ENCODE assay signal across 1 cellular context in the genomic region with DNA sequence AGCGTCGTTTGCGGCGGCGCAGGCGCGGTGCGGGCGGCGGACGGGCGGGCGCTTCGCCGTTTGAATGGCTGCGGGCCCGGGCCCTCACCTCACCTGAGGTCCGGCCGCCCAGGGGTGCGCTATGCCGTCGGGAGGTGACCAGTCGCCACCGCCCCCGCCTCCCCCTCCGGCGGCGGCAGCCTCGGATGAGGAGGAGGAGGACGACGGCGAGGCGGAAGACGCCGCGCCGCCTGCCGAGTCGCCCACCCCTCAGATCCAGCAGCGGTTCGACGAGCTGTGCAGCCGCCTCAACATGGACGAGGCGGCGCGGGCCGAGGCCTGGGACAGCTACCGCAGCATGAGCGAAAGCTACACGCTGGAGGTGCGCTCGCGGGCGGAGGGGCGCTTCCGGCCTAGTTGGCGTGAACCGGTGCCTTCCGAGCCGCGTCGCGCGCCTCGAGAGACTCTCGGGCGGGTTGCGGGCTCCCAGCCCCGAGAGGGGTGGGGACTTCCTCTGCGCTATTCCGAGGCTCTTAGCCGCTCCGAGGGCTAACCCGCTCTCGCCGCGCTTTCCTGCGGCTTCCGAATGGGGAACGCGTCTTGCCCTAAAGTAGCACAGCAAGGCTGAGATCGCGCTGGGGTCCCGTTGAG.
TF ChIP-seq lines count a peak whose summit lies in the region.

A gene with protein sequence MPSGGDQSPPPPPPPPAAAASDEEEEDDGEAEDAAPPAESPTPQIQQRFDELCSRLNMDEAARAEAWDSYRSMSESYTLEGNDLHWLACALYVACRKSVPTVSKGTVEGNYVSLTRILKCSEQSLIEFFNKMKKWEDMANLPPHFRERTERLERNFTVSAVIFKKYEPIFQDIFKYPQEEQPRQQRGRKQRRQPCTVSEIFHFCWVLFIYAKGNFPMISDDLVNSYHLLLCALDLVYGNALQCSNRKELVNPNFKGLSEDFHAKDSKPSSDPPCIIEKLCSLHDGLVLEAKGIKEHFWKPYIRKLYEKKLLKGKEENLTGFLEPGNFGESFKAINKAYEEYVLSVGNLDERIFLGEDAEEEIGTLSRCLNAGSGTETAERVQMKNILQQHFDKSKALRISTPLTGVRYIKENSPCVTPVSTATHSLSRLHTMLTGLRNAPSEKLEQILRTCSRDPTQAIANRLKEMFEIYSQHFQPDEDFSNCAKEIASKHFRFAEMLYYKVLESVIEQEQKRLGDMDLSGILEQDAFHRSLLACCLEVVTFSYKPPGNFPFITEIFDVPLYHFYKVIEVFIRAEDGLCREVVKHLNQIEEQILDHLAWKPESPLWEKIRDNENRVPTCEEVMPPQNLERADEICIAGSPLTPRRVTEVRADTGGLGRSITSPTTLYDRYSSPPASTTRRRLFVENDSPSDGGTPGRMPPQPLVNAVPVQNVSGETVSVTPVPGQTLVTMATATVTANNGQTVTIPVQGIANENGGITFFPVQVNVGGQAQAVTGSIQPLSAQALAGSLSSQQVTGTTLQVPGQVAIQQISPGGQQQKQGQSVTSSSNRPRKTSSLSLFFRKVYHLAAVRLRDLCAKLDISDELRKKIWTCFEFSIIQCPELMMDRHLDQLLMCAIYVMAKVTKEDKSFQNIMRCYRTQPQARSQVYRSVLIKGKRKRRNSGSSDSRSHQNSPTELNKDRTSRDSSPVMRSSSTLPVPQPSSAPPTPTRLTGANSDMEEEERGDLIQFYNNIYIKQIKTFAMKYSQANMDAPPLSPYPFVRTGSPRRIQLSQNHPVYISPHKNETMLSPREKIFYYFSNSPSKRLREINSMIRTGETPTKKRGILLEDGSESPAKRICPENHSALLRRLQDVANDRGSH (plus strand): TSS at position 36 of the 630 bp plus-strand sequence. CDS start 86 bp downstream, at position 122.

TF ChIP-seq in HepG2, 621 proteins besides CTCF, POLR2A, EP300 and RAD21 (continued from another document and continues in another):
- 0 out of 2 replicates have a peak, but pooled peaks have one; percentile 43 for TF ChIP-seq PAX8 (CRISPR knock-in tag; IDR thresholded peaks at IDR 0.05; ENCODE audit: borderline replicate concordance)
- TF ChIP-seq, protein P1, sequence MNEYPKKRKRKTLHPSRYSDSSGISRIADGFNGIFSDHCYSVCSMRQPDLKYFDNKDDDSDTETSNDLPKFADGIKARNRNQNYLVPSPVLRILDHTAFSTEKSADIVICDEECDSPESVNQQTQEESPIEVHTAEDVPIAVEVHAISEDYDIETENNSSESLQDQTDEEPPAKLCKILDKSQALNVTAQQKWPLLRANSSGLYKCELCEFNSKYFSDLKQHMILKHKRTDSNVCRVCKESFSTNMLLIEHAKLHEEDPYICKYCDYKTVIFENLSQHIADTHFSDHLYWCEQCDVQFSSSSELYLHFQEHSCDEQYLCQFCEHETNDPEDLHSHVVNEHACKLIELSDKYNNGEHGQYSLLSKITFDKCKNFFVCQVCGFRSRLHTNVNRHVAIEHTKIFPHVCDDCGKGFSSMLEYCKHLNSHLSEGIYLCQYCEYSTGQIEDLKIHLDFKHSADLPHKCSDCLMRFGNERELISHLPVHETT (CRISPR knock-in tag; conservative IDR thresholded peaks at IDR 0.05) = peak; percentile 70; the same call in 1 of the 2 replicates
- peak; percentile 24; the same call in 1 of the 2 replicates for TF ChIP-seq FOXK1 (CRISPR knock-in tag; IDR thresholded peaks at IDR 0.05; ENCODE audit: borderline replicate concordance, low read depth)
- peak; percentile 84; the same call in 1 of the 2 replicates for TF ChIP-seq ZNF782 (CRISPR knock-in tag; IDR thresholded peaks at IDR 0.05; ENCODE audit: borderline replicate concordance)
- 0 out of 2 replicates have a peak, but pooled peaks have one; percentile 53 for TF ChIP-seq ZNF251 (CRISPR knock-in tag; IDR thresholded peaks at IDR 0.05)
- TF ChIP-seq KLF6 (CRISPR knock-in tag; IDR thresholded peaks at IDR 0.05) = peak; percentile 73
- TF ChIP-seq ZFP41 (CRISPR knock-in tag; IDR thresholded peaks at IDR 0.05; ENCODE audit: borderline replicate concordance) = 0 out of 2 replicates have a peak, but pooled peaks have one; percentile 58
- TF ChIP-seq, protein P2, sequence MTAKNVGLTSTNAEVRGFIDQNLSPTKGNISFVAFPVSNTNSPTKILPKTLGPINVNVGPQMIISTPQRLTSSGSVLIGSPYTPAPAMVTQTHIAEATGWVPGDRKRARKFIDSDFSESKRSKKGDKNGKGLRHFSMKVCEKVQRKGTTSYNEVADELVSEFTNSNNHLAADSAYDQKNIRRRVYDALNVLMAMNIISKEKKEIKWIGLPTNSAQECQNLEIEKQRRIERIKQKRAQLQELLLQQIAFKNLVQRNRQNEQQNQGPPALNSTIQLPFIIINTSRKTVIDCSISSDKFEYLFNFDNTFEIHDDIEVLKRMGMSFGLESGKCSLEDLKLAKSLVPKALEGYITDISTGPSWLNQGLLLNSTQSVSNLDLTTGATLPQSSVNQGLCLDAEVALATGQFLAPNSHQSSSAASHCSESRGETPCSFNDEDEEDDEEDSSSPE (CRISPR knock-in tag; IDR thresholded peaks at IDR 0.05) = peak; percentile 88
- TF ChIP-seq SAP130 (CRISPR knock-in tag; IDR thresholded peaks at IDR 0.05; ENCODE audit: low read depth) = peak; percentile 90
- TF ChIP-seq MEIS2 (CRISPR knock-in tag; IDR thresholded peaks at IDR 0.05) = 0 out of 2 replicates have a peak, but pooled peaks have one; percentile 51
- TF ChIP-seq KLF12 (CRISPR knock-in tag; IDR thresholded peaks at IDR 0.05; ENCODE audit: borderline replicate concordance) = peak; percentile 87
- TF ChIP-seq HOXA5 (CRISPR knock-in tag; IDR thresholded peaks at IDR 0.05) = peak; percentile 91; the same call in 1 of the 2 replicates
- TF ChIP-seq KLF11 (CRISPR knock-in tag; IDR thresholded peaks at IDR 0.05) = peak; percentile 41
- peak; percentile 57; the same call in 1 of the 2 replicates for TF ChIP-seq RXRA (CRISPR knock-in tag; IDR thresholded peaks at IDR 0.05)
- TF ChIP-seq ZNF670 (CRISPR knock-in tag; IDR thresholded peaks at IDR 0.05; ENCODE audit: borderline replicate concordance) = no peak
- 0 out of 2 replicates have a peak, but pooled peaks have one; percentile 9 for TF ChIP-seq ATAD3A (CRISPR knock-in tag; IDR thresholded peaks at IDR 0.05)
- TF ChIP-seq ZNF709 (CRISPR knock-in tag; IDR thresholded peaks at IDR 0.05) = peak; percentile 65; the same call in 1 of the 2 replicates
- no peak for TF ChIP-seq JUND (CRISPR knock-in tag; IDR thresholded peaks at IDR 0.05)
- TF ChIP-seq, protein P3, sequence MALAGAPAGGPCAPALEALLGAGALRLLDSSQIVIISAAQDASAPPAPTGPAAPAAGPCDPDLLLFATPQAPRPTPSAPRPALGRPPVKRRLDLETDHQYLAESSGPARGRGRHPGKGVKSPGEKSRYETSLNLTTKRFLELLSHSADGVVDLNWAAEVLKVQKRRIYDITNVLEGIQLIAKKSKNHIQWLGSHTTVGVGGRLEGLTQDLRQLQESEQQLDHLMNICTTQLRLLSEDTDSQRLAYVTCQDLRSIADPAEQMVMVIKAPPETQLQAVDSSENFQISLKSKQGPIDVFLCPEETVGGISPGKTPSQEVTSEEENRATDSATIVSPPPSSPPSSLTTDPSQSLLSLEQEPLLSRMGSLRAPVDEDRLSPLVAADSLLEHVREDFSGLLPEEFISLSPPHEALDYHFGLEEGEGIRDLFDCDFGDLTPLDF (CRISPR knock-in tag; IDR thresholded peaks at IDR 0.05) = peak; percentile 75; the same call in 1 of the 2 replicates
- peak; percentile 68 for TF ChIP-seq ZSCAN31 (CRISPR knock-in tag; IDR thresholded peaks at IDR 0.05; ENCODE audit: low read depth)
- peak; percentile 72; the same call in 1 of the 2 replicates for TF ChIP-seq BORCS8-MEF2B (CRISPR knock-in tag; IDR thresholded peaks at IDR 0.05)
- TF ChIP-seq KMT2B (CRISPR knock-in tag; IDR thresholded peaks at IDR 0.05) = peak; percentile 71
- peak; percentile 67; the same call in 1 of the 2 replicates for TF ChIP-seq ZNF879 (CRISPR knock-in tag; IDR thresholded peaks at IDR 0.05)
- TF ChIP-seq, protein P4, sequence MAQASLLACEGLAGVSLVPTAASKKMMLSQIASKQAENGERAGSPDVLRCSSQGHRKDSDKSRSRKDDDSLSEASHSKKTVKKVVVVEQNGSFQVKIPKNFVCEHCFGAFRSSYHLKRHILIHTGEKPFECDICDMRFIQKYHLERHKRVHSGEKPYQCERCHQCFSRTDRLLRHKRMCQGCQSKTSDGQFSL (CRISPR knock-in tag; IDR thresholded peaks at IDR 0.05) = peak; percentile 80; the same call in 1 of the 2 replicates
- TF ChIP-seq CBX5 (CRISPR knock-in tag; IDR thresholded peaks at IDR 0.05; ENCODE audit: borderline replicate concordance) = no peak; the same call in 1 of the 2 replicates
- TF ChIP-seq HOXD1 (CRISPR knock-in tag; IDR thresholded peaks at IDR 0.05) = peak; percentile 47
- TF ChIP-seq PHF21A (CRISPR knock-in tag; IDR thresholded peaks at IDR 0.05) = 0 out of 2 replicates have a peak, but pooled peaks have one; percentile 9
- TF ChIP-seq KMT2A (CRISPR knock-in tag; IDR thresholded peaks at IDR 0.05) = peak; percentile 88
- TF ChIP-seq, protein P5, sequence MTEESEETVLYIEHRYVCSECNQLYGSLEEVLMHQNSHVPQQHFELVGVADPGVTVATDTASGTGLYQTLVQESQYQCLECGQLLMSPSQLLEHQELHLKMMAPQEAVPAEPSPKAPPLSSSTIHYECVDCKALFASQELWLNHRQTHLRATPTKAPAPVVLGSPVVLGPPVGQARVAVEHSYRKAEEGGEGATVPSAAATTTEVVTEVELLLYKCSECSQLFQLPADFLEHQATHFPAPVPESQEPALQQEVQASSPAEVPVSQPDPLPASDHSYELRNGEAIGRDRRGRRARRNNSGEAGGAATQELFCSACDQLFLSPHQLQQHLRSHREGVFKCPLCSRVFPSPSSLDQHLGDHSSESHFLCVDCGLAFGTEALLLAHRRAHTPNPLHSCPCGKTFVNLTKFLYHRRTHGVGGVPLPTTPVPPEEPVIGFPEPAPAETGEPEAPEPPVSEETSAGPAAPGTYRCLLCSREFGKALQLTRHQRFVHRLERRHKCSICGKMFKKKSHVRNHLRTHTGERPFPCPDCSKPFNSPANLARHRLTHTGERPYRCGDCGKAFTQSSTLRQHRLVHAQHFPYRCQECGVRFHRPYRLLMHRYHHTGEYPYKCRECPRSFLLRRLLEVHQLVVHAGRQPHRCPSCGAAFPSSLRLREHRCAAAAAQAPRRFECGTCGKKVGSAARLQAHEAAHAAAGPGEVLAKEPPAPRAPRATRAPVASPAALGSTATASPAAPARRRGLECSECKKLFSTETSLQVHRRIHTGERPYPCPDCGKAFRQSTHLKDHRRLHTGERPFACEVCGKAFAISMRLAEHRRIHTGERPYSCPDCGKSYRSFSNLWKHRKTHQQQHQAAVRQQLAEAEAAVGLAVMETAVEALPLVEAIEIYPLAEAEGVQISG (CRISPR knock-in tag; IDR thresholded peaks at IDR 0.05) = peak; percentile 90
- TF ChIP-seq, protein P6, sequence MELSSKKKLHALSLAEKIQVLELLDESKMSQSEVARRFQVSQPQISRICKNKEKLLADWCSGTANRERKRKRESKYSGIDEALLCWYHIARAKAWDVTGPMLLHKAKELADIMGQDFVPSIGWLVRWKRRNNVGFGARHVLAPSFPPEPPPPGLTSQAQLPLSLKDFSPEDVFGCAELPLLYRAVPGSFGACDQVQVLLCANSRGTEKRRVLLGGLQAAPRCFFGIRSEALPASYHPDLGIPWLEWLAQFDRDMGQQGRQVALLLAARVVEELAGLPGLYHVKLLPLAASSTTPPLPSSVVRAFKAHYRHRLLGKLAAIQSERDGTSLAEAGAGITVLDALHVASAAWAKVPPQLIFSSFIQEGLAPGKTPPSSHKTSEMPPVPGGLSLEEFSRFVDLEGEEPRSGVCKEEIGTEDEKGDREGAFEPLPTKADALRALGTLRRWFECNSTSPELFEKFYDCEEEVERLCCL (CRISPR knock-in tag; IDR thresholded peaks at IDR 0.05; ENCODE audit: borderline replicate concordance) = peak; percentile 83; the same call in 1 of the 2 replicates
- TF ChIP-seq SMARCE1 (IDR thresholded peaks at IDR 0.05; ENCODE audit: borderline replicate concordance) = no peak
- TF ChIP-seq, protein P7, sequence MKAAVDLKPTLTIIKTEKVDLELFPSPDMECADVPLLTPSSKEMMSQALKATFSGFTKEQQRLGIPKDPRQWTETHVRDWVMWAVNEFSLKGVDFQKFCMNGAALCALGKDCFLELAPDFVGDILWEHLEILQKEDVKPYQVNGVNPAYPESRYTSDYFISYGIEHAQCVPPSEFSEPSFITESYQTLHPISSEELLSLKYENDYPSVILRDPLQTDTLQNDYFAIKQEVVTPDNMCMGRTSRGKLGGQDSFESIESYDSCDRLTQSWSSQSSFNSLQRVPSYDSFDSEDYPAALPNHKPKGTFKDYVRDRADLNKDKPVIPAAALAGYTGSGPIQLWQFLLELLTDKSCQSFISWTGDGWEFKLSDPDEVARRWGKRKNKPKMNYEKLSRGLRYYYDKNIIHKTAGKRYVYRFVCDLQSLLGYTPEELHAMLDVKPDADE (CRISPR knock-in tag; IDR thresholded peaks at IDR 0.05) = 0 out of 2 replicates have a peak, but pooled peaks have one; percentile 79
- TF ChIP-seq AGO1 (IDR thresholded peaks at IDR 0.05; ENCODE audit: low read depth, low read length, poor library complexity, severe bottlenecking) = peak; percentile 25
- TF ChIP-seq ZNF552 (CRISPR knock-in tag; IDR thresholded peaks at IDR 0.05; ENCODE audit: borderline replicate concordance) = peak; percentile 82; the same call in 1 of the 2 replicates
- TF ChIP-seq, protein P8, sequence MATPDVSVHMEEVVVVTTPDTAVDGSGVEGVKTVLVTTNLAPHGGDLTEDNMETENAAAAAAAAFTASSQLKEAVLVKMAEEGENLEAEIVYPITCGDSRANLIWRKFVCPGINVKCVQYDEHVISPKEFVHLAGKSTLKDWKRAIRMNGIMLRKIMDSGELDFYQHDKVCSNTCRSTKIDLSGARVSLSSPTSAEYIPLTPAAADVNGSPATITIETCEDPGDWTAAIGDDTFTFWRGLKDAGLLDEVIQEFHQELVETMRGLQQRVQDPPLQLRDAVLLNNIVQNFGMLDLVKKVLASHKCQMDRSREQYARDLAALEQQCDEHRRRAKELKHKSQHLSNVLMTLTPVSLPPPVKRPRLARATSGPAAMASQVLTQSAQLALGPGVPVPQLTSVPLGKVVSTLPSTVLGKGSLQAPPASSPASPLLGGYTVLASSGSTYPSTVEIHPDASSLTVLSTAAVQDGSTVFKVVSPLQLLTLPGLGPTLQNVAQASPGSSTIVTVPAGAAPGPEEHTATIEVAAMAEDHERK (CRISPR knock-in tag; IDR thresholded peaks at IDR 0.05; ENCODE audit: low read depth) = no peak
- peak; percentile 87 for TF ChIP-seq ETV6 (CRISPR knock-in tag; conservative IDR thresholded peaks at IDR 0.05)
- TF ChIP-seq, protein P9, sequence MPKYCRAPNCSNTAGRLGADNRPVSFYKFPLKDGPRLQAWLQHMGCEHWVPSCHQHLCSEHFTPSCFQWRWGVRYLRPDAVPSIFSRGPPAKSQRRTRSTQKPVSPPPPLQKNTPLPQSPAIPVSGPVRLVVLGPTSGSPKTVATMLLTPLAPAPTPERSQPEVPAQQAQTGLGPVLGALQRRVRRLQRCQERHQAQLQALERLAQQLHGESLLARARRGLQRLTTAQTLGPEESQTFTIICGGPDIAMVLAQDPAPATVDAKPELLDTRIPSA (CRISPR knock-in tag; IDR thresholded peaks at IDR 0.05; ENCODE audit: borderline replicate concordance) = peak; percentile 79; the same call in 1 of the 2 replicates
- 0 out of 2 replicates have a peak, but pooled peaks have one; percentile 45 for TF ChIP-seq ZKSCAN8 (CRISPR knock-in tag; IDR thresholded peaks at IDR 0.05; ENCODE audit: borderline replicate concordance)
